Comparison of ENCODE assay signal across 30 cellular contexts in the genomic region with DNA sequence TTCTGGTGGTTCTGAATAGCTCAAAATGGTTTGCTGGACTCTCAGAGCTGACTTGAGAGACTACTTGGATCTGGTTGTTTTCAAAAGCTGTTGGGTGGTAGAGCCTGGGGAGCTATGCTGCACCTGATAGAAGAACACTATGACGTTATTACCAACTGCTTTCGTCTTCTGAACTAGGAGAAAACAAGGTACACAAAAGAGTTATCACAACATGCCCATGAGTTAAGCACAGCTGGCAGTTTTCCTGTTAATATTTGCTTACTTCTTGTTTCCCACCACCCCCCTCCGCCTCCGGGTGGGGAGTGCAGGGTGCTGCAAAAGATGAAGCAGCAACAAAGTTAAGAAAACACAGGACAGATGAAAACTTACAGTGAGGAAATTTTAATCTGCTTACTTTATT.
"Had no signal": no experiment of that assay in that cellular context is flagged by ENCODE, and none has a peak within 500 bp of the region (broad histone marks: within the 10 kb centered on the region; RNA-seq: fewer than 3 reads in every experiment).

No MANE protein-coding gene starts in this region.

- ATAC-seq: activated CD8-positive, alpha-beta memory T cell treated with anti-CD3 and anti-CD28 coated beads, Interleukin-2, amount 10 ng/mL, durations not matched to agents 7 days and 5 days; activated CD8-positive, alpha-beta T cell treated with anti-CD3 and anti-CD28 coated beads for 36 hours; activated naive CD8-positive, alpha-beta T cell treated with anti-CD3 and anti-CD28 coated beads, Interleukin-2, amount 50 U/mL, for 24 hours; effector memory CD8-positive, alpha-beta T cell; esophagus mucosa; left cardiac atrium; stimulated activated naive B cell treated with anti-CD40 and anti-IgM and Interleukin-4, amounts not matched to agents 10 μg/mL and 1 μg/mL and 100 μg/mL, for 72 hours had no signal

- FAIRE-seq: endothelial cell of umbilical vein, urothelium cell line had no signal

- H3K36me3 Mint-ChIP-seq: activated CD8-positive, alpha-beta memory T cell treated with anti-CD3 and anti-CD28 coated beads, Interleukin-2, amount 10 ng/mL, durations not matched to agents 7 days and 5 days had no signal

- H3K27ac Mint-ChIP-seq: activated CD4-positive, alpha-beta T cell treated with anti-CD3 and anti-CD28 coated beads, Interleukin-2, amount 10 ng/mL, durations not matched to agents 7 days and 5 days; activated CD8-positive, alpha-beta memory T cell treated with anti-CD3 and anti-CD28 coated beads, Interleukin-2, amount 10 ng/mL, durations not matched to agents 7 days and 5 days; activated CD8-positive, alpha-beta T cell treated with anti-CD3 and anti-CD28 coated beads for 36 hours; activated naive CD8-positive, alpha-beta T cell treated with anti-CD3 and anti-CD28 coated beads, Interleukin-2, amount 50 U/mL, for 24 hours; effector memory CD8-positive, alpha-beta T cell; memory B cell; stimulated activated naive B cell treated with anti-CD40 and anti-IgM and Interleukin-4, amounts not matched to agents 10 μg/mL and 1 μg/mL and 100 μg/mL, for 72 hours had no signal

- H3K4me3 Mint-ChIP-seq: activated CD4-positive, alpha-beta T cell treated with anti-CD3 and anti-CD28 coated beads, Interleukin-2, amount 10 ng/mL, durations not matched to agents 7 days and 5 days; activated CD8-positive, alpha-beta memory T cell treated with anti-CD3 and anti-CD28 coated beads, Interleukin-2, amount 10 ng/mL, durations not matched to agents 7 days and 5 days; activated CD8-positive, alpha-beta T cell treated with anti-CD3 and anti-CD28 coated beads for 36 hours; activated naive CD8-positive, alpha-beta T cell treated with anti-CD3 and anti-CD28 coated beads, Interleukin-2, amount 50 U/mL, for 24 hours; brain; central memory CD8-positive, alpha-beta T cell; effector memory CD8-positive, alpha-beta T cell; memory B cell; stimulated activated naive B cell treated with anti-CD40 and anti-IgM and Interleukin-4, amounts not matched to agents 10 μg/mL and 1 μg/mL and 100 μg/mL, for 72 hours had no signal

- H3K27ac ChIP-seq: colonic mucosa, dorsolateral prefrontal cortex, sigmoid colon, transverse colon, VCaP had no signal

- H3K9me3 Mint-ChIP-seq: activated CD4-positive, alpha-beta T cell treated with anti-CD3 and anti-CD28 coated beads, Interleukin-2, amount 10 ng/mL, durations not matched to agents 7 days and 5 days; activated CD8-positive, alpha-beta T cell treated with anti-CD3 and anti-CD28 coated beads for 36 hours; activated naive CD8-positive, alpha-beta T cell treated with anti-CD3 and anti-CD28 coated beads, Interleukin-2, amount 50 U/mL, for 24 hours; central memory CD8-positive, alpha-beta T cell; effector memory CD8-positive, alpha-beta T cell; stimulated activated naive B cell treated with anti-CD40 and anti-IgM and Interleukin-4, amounts not matched to agents 10 μg/mL and 1 μg/mL and 100 μg/mL, for 72 hours had no signal

- H3K4me1 Mint-ChIP-seq: activated naive CD8-positive, alpha-beta T cell treated with anti-CD3 and anti-CD28 coated beads, Interleukin-2, amount 50 U/mL, for 24 hours; central memory CD8-positive, alpha-beta T cell; memory B cell; stimulated activated naive B cell treated with anti-CD40 and anti-IgM and Interleukin-4, amounts not matched to agents 10 μg/mL and 1 μg/mL and 100 μg/mL, for 72 hours had no signal

- H3K9me3 ChIP-seq: colonic mucosa, sigmoid colon, transverse colon had no signal

- H3K27me3 ChIP-seq: colonic mucosa, dorsolateral prefrontal cortex, sigmoid colon, transverse colon had no signal

- H3K27me3 Mint-ChIP-seq: activated CD4-positive, alpha-beta T cell treated with anti-CD3 and anti-CD28 coated beads, Interleukin-2, amount 10 ng/mL, durations not matched to agents 7 days and 5 days; activated CD8-positive, alpha-beta memory T cell treated with anti-CD3 and anti-CD28 coated beads, Interleukin-2, amount 10 ng/mL, durations not matched to agents 7 days and 5 days; activated CD8-positive, alpha-beta T cell treated with anti-CD3 and anti-CD28 coated beads for 36 hours; activated naive CD8-positive, alpha-beta T cell treated with anti-CD3 and anti-CD28 coated beads, Interleukin-2, amount 50 U/mL, for 24 hours; brain; central memory CD8-positive, alpha-beta T cell; effector memory CD8-positive, alpha-beta T cell; memory B cell; stimulated activated naive B cell treated with anti-CD40 and anti-IgM and Interleukin-4, amounts not matched to agents 10 μg/mL and 1 μg/mL and 100 μg/mL, for 72 hours had no signal

- H3K4me1 ChIP-seq: colonic mucosa, transverse colon had no signal

- DNase-seq: activated CD4-positive, alpha-beta T cell treated with anti-CD3 and anti-CD28 coated beads, Interleukin-2, amount 10 ng/mL, durations not matched to agents 7 days and 5 days; activated CD4-positive, CD25-positive, alpha-beta regulatory T cell treated with anti-CD3 and anti-CD28 coated beads, Interleukin-2, amount 50 U/mL, for 72 hours; activated CD8-positive, alpha-beta memory T cell treated with anti-CD3 and anti-CD28 coated beads, Interleukin-2, amount 10 ng/mL, durations not matched to agents 7 days and 5 days; activated CD8-positive, alpha-beta T cell treated with anti-CD3 and anti-CD28 coated beads for 36 hours; activated gamma-delta T cell; activated naive CD4-positive, alpha-beta T cell treated with anti-CD3 and anti-CD28 coated beads, Interleukin-2, amount 50 U/mL, for 16 hours; activated naive CD8-positive, alpha-beta T cell treated with anti-CD3 and anti-CD28 coated beads, Interleukin-2, amount 50 U/mL, for 24 hours; activated T-cell treated with anti-CD3 and anti-CD28 coated beads for 4 hours; colonic mucosa; dorsolateral prefrontal cortex; effector memory CD8-positive, alpha-beta T cell; foreskin melanocyte; glutamatergic neuron; islet precursor cell; left cardiac atrium; occipital lobe; posterior cingulate gyrus; sigmoid colon; stimulated activated CD4-positive, alpha-beta T cell treated with anti-CD3 and anti-CD28 coated beads, Interleukin-2, amount 100 ng/mL, for 48 hours; stimulated activated CD8-positive, alpha-beta memory T cell treated with anti-CD3 and anti-CD28 coated beads, Interleukin-4, amount 100 ng/mL, for 48 hours; stimulated activated naive B cell treated with anti-CD40 and anti-IgM and Interleukin-4, amounts not matched to agents 10 μg/mL and 1 μg/mL and 100 μg/mL, for 72 hours; transverse colon had no signal

- H3K36me3 ChIP-seq: colonic mucosa, sigmoid colon, transverse colon had no signal

- H3K4me3 ChIP-seq: colonic mucosa, dorsolateral prefrontal cortex, sigmoid colon, smooth muscle cell, transverse colon had no signal
